In the genomic region with DNA sequence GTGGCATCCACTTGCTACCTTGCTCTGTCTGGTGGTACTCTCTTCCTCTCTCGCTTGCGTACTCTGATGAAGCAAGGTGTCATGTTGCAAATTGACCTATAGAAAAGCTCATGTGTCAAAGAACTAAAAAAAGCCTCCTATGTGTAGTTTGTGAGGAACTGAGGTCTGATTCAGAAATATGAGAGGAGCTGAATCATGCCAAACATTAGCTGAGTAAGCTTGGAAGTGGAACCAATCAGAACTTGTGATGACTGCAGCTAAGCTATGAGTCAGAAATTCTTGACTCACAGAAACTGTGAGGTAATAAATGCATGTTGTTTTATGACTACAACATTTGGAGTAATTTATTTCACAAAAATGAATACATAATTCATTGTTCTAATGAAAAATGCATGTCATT, we compare ENCODE assay signal across 14 cellular contexts.
DNase-seq lines count a peak whose midpoint lies in the region; ATAC-seq and TF ChIP-seq lines count a peak whose summit lies in the region.
"Had no signal": no experiment of that assay in that cellular context is flagged by ENCODE, and none has a peak within 500 bp of the region (broad histone marks: within the 10 kb centered on the region; RNA-seq: fewer than 3 reads in every experiment).

No MANE protein-coding gene starts in this region.

- intact Hi-C loops in heart right ventricle (cut with DNase I), result no loop called here

- H2AFZ ChIP-seq in hepatocyte, result no peak overlapping the region

- H4K20me1 ChIP-seq in hepatocyte (ENCODE audit: insufficient read depth, poor library complexity, severe bottlenecking), result no peaks in the 10 kb centered on the region

- H3K36me3 ChIP-seq in adipocyte (ENCODE audit: control insufficient read depth, insufficient read depth, low read length, severe bottlenecking) (no peaks in the 10 kb centered on the region), hepatocyte (replicated peaks; ENCODE audit: insufficient read depth, low read depth) (no peaks in the 10 kb centered on the region), heart right ventricle (no peaks in the 10 kb centered on the region)
- H3K36me3 ChIP-seq: right lobe of liver, tibial nerve had no signal

- H3K4me1 ChIP-seq in adipocyte (ENCODE audit: control insufficient read depth, insufficient read depth, low read length), result peaks cover 8% of the 10 kb centered on the region
- no peaks in the 10 kb centered on the region for H3K4me1 ChIP-seq in hepatocyte (ENCODE audit: insufficient read depth)
- no peaks in the 10 kb centered on the region for H3K4me1 ChIP-seq in heart right ventricle
- H3K4me1 ChIP-seq: right lobe of liver, tibial nerve had no signal

- no peak overlapping the region for H3K9ac ChIP-seq in adipocyte (ENCODE audit: low read length)

- peak; percentile 51 for DNase-seq in AG10803 (ENCODE audit: low read depth)
- peak; percentile 70 for DNase-seq in HS-5 (ENCODE audit: low read depth)
- DNase-seq in adipocyte (ENCODE audit: low read depth), result peak; percentile 72
- DNase-seq in hepatocyte (ENCODE audit: low spot score), result peak; percentile 34
- DNase-seq in heart right ventricle, result no peak
- DNase-seq in cortex of kidney (lab: John Stamatoyannopoulos, UW), result no peak
- DNase-seq: amygdala; CD4-positive, CD25-positive, alpha-beta regulatory T cell; GOT3; immature natural killer cell; right lobe of liver had no signal

- TF ChIP-seq CTCF in AG10803 (conservative IDR thresholded peaks at IDR 0.05; ENCODE audit: low read length) (no peak), hepatocyte (IDR thresholded peaks at IDR 0.05; ENCODE audit: poor library complexity) (no peak), heart right ventricle (IDR thresholded peaks at IDR 0.05) (no peak)

- H3K4me2 ChIP-seq in hepatocyte, result no peak overlapping the region

- 82% methylated on average over 2 of the region's 2 CpGs for WGBS in hepatocyte (ENCODE audit: low lambda C conversion rate, missing lambda C conversion rate)
- 88 to 90% methylated on average over 2 of the region's 2 CpGs for WGBS in heart right ventricle, 2 donors

- ATAC-seq in GM19463 (IDR thresholded peaks at IDR 0.05; ENCODE audit: unreplicated experiment) (no peak), heart right ventricle (no peak), HG03095 (IDR thresholded peaks at IDR 0.05; ENCODE audit: unreplicated experiment) (no peak)
- ATAC-seq: right lobe of liver had no signal

- H3K9me3 ChIP-seq in adipocyte (ENCODE audit: control insufficient read depth, low read length) (no peaks in the 10 kb centered on the region), hepatocyte (ENCODE audit: low read depth) (no peaks in the 10 kb centered on the region), heart right ventricle (peaks cover 0 to 8% (median 2%) of the 10 kb centered on the region in 11 donors)
- H3K9me3 ChIP-seq: right lobe of liver, tibial nerve had no signal

- H3K27me3 ChIP-seq in adipocyte (replicated peaks; ENCODE audit: control insufficient read depth, insufficient read depth, low read length) (no peaks in the 10 kb centered on the region), hepatocyte (no peaks in the 10 kb centered on the region), heart right ventricle (no peaks in the 10 kb centered on the region)
- H3K27me3 ChIP-seq: right lobe of liver, tibial nerve had no signal

- H3K4me3 ChIP-seq in AG10803 (ENCODE audit: low read length), result no peak overlapping the region
- no peak overlapping the region for H3K4me3 ChIP-seq in adipocyte (ENCODE audit: low read length)
- H3K4me3 ChIP-seq in hepatocyte, result no peak overlapping the region
- H3K4me3 ChIP-seq in heart right ventricle, result no peak overlapping the region
- H3K4me3 ChIP-seq: right lobe of liver, tibial nerve had no signal

- H3K9me2 ChIP-seq in hepatocyte (replicated peaks; ENCODE audit: insufficient read depth), result no peaks in the 10 kb centered on the region

- no peaks in the 10 kb centered on the region for H3K79me2 ChIP-seq in hepatocyte

- peak overlapping the region; percentile 49 for H3K27ac ChIP-seq in hepatocyte
- H3K27ac ChIP-seq in heart right ventricle, result no peak overlapping the region
- H3K27ac ChIP-seq: right lobe of liver, tibial nerve had no signal

Comparison
In these comparisons a context has a peak if more than half of its experiments do, and no peak if none do; other contexts are left out.
1. DNase-seq: peak in AG10803 (single experiment), HS-5 (single experiment), adipocyte (single experiment) and hepatocyte (single experiment); none in heart right ventricle (0 of 2) and cortex of kidney (single experiment).